8 cellular contexts compared by ENCODE assay signal in genomic region chr17:48596000-48596734, GRCh38. TPM values are rescaled to one million over a fixed set of nuclear protein-coding genes. Genes with fewer than 3 reads are reported as not detected.
DNase-seq lines count a peak whose midpoint lies in the region; ATAC-seq and TF ChIP-seq lines count a peak whose summit lies in the region.

No MANE protein-coding gene starts in this region.

- H3K27ac Mint-ChIP-seq in CD8-positive, alpha-beta T cell = no peak overlapping the region
- H3K27ac Mint-ChIP-seq in nephron = peak overlapping the region in 1 of 3 experiments; percentile 98

- peak overlapping the region; percentile 75 for H3K4me3 Mint-ChIP-seq in CD8-positive, alpha-beta T cell
- H3K4me3 Mint-ChIP-seq in nephron = peak overlapping the region; percentile 94 to 99 (median 98)

- no peaks in the 10 kb centered on the region for H3K9me3 Mint-ChIP-seq in CD8-positive, alpha-beta T cell
- H3K9me3 Mint-ChIP-seq in nephron = no peaks in the 10 kb centered on the region

- BruUV-seq in mammary epithelial cell (replicated peaks; lab: Mats Ljungman, UMichigan) = no TSS peak

- intact Hi-C loops in CD8-positive, alpha-beta T cell (cut with DNase I, micrococcal nuclease) = loop anchor here in 1 of 2 experiments (2.0 kb wide), 2 partner anchors 245 to 333 kb away; no protein-coding TSS in a partner anchor
- intact Hi-C loops in mammary epithelial cell (cut with micrococcal nuclease) (loop anchor here (2.0 kb wide), 3 partner anchors 245 to 381 kb away; no protein-coding TSS in a partner anchor), Right ventricle myocardium inferior (cut with DNase I) (loop anchor here (10.0 kb wide), 1 partner anchor 241 kb away; no protein-coding TSS in a partner anchor)

- no peak for DNase-seq in CD8-positive, alpha-beta T cell
- DNase-seq in mammary epithelial cell (no peak), RKO (ENCODE audit: low spot score) (no peak), Right ventricle myocardium inferior (ENCODE audit: missing footprints) (no peak), NAMALWA (ENCODE audit: low spot score) (no peak)

- in situ Hi-C loops in mammary epithelial cell (cut with MboI; ENCODE audit: low sequenced_read_pairs in 2 of 2) = loop anchor here (10.0 kb wide), 2 partner anchors 381 to 441 kb away; no protein-coding TSS in a partner anchor

- no peak overlapping the region for H3K9ac ChIP-seq in OCI-LY3 (ENCODE audit: low read length)
- H3K9ac ChIP-seq in mammary epithelial cell (ENCODE audit: insufficient read depth, low read length) = no peak overlapping the region

- 17% methylated on average over 32 of the region's 54 CpGs for WGBS in mammary epithelial cell (ENCODE audit: low coverage, missing lambda C conversion rate)

- dilution Hi-C loops in mammary epithelial cell (cut with HindIII; ENCODE audit: low sequenced_read_pairs) = no loop called here

- peaks cover 41% of the 10 kb centered on the region for H3K4me1 ChIP-seq in CD8-positive, alpha-beta T cell (ENCODE audit: insufficient read depth, low read length)
- H3K4me1 ChIP-seq in OCI-LY3 (ENCODE audit: low read length) (peaks cover 17% of the 10 kb centered on the region), mammary epithelial cell (ENCODE audit: insufficient read depth, low read length) (peaks cover 32% of the 10 kb centered on the region)

- TF ChIP-seq CTCF in CD8-positive, alpha-beta T cell (IDR thresholded peaks at IDR 0.05) = no peak
- TF ChIP-seq CTCF in OCI-LY3 (IDR thresholded peaks at IDR 0.05; ENCODE audit: low read depth, low read length) = no peak
- no peak for TF ChIP-seq CTCF in mammary epithelial cell (conservative IDR thresholded peaks at IDR 0.05 in 1 of 2, IDR thresholded peaks at IDR 0.05 in 1 of 2; ENCODE audit: extremely low read depth in 1 of 2, insufficient read depth in 1 of 2, low read depth in 1 of 2, low read length in 2 of 2)
- TF ChIP-seq CTCF in nephron (IDR thresholded peaks at IDR 0.05; ENCODE audit: unreplicated experiment in 3 of 3) = no peak

- no peak overlapping the region for H3K27ac ChIP-seq in CD8-positive, alpha-beta T cell (ENCODE audit: low read depth, low read length)
- no peak overlapping the region for H3K27ac ChIP-seq in OCI-LY3 (ENCODE audit: low read length)
- H3K27ac ChIP-seq in mammary epithelial cell (ENCODE audit: insufficient read depth, low read depth, low read length) = no peak overlapping the region

- H3K4me2 ChIP-seq in OCI-LY3 (ENCODE audit: low read length) = no peak overlapping the region
- H3K4me2 ChIP-seq in mammary epithelial cell (ENCODE audit: insufficient read depth, low read depth, low read length) = peak overlapping the region; percentile 69

- H3K79me2 ChIP-seq in OCI-LY3 (ENCODE audit: low read length) (peaks cover 7% of the 10 kb centered on the region; the same call in 1 of the 2 replicates), mammary epithelial cell (ENCODE audit: insufficient read depth, low read length) (no peaks in the 10 kb centered on the region)

- H3K27me3 Mint-ChIP-seq in CD8-positive, alpha-beta T cell (ENCODE audit: low read depth) = peaks cover 86% of the 10 kb centered on the region
- H3K27me3 Mint-ChIP-seq in nephron (ENCODE audit: low read depth) = peaks cover 95% of the 10 kb centered on the region

- no peak overlapping the region for H3K4me3 ChIP-seq in CD8-positive, alpha-beta T cell (ENCODE audit: low read depth, low read length)
- H3K4me3 ChIP-seq in OCI-LY3 (ENCODE audit: low read length) (peak overlapping the region; percentile 89; the same call in 1 of the 2 replicates), mammary epithelial cell (replicated peaks in 1 of 3; ENCODE audit: insufficient read depth in 1 of 3, low read depth in 2 of 3, low read length in 3 of 3) (peak overlapping the region in 2 of 3 experiments; percentile 22 to 26)

- POLR2A ChIA-PET in CD8-positive, alpha-beta T cell (lab: Charles Lee) = no interaction called here

- no peaks in the 10 kb centered on the region for H3K36me3 Mint-ChIP-seq in CD8-positive, alpha-beta T cell
- H3K36me3 Mint-ChIP-seq in nephron (ENCODE audit: low read depth) = peaks cover 46% of the 10 kb centered on the region

- peaks cover 63% of the 10 kb centered on the region for H3K27me3 ChIP-seq in CD8-positive, alpha-beta T cell (ENCODE audit: insufficient read depth, low read length)
- peaks cover 29% of the 10 kb centered on the region for H3K27me3 ChIP-seq in OCI-LY3 (ENCODE audit: low read depth, low read length)
- peaks cover 25% of the 10 kb centered on the region for H3K27me3 ChIP-seq in mammary epithelial cell (ENCODE audit: insufficient read depth, low read length)

- no peaks in the 10 kb centered on the region for H3K9me3 ChIP-seq in CD8-positive, alpha-beta T cell (ENCODE audit: low read length)
- no peaks in the 10 kb centered on the region for H3K9me3 ChIP-seq in OCI-LY3 (ENCODE audit: insufficient read depth, low read length)
- H3K9me3 ChIP-seq in mammary epithelial cell (replicated peaks; ENCODE audit: insufficient read depth, low read length) = no peaks in the 10 kb centered on the region

- H2AFZ ChIP-seq in OCI-LY3 (ENCODE audit: low read depth, low read length) (no peak overlapping the region), mammary epithelial cell (ENCODE audit: low read depth, low read length) (peak overlapping the region; percentile 83)

- H3K4me1 Mint-ChIP-seq in CD8-positive, alpha-beta T cell (ENCODE audit: low read depth) = peaks cover 43% of the 10 kb centered on the region
- peaks cover 85% of the 10 kb centered on the region for H3K4me1 Mint-ChIP-seq in nephron

- H4K20me1 ChIP-seq in OCI-LY3 (ENCODE audit: insufficient read depth, low read length) (no peaks in the 10 kb centered on the region), mammary epithelial cell (ENCODE audit: insufficient read depth, low read length) (no peaks in the 10 kb centered on the region)

- H3K36me3 ChIP-seq in CD8-positive, alpha-beta T cell (ENCODE audit: insufficient read depth, low read length) = no peaks in the 10 kb centered on the region
- H3K36me3 ChIP-seq in OCI-LY3 (replicated peaks; ENCODE audit: low read depth, low read length) (no peaks in the 10 kb centered on the region), mammary epithelial cell (ENCODE audit: insufficient read depth, low read length) (no peaks in the 10 kb centered on the region)

- CTCF ChIA-PET in CD8-positive, alpha-beta T cell (lab: Charles Lee) = interaction anchor here (0.7 to 6.2 kb wide), 12 partner anchors 8 to 570 kb away, joined by 3 to 65 read pairs (median 6); no protein-coding TSS in a partner anchor
- CTCF ChIA-PET in mammary epithelial cell (lab: Charles Lee; ENCODE audit: low non-redundant PET) = no interaction called here

- ATAC-seq in CD8-positive, alpha-beta T cell = peak; percentile 26
- ATAC-seq in Right ventricle myocardium inferior (no peak), HG03135 (IDR thresholded peaks at IDR 0.05; ENCODE audit: unreplicated experiment) (no peak)

RNA-seq across cellular contexts. Expression of gene HOXB5, which starts 2.6 kb away (rescaled TPM):
- total RNA-seq in CD8-positive, alpha-beta T cell = not detected
- total RNA-seq in mammary epithelial cell (not detected), Right ventricle myocardium inferior (not detected)
- not detected for polyA plus RNA-seq in mammary epithelial cell
- not detected for polyA minus RNA-seq in mammary epithelial cell

RNA-seq across cellular contexts. Expression of gene HOXB3, which starts 6.1 kb away (rescaled TPM):
- total RNA-seq in CD8-positive, alpha-beta T cell = 1 to 10 TPM; 2.3 to 3.2 TPM
- total RNA-seq in mammary epithelial cell (1 to 10 TPM; 1.5 to 5.2 TPM), Right ventricle myocardium inferior (1.2 TPM)
- 2.6 TPM for polyA plus RNA-seq in mammary epithelial cell
- polyA minus RNA-seq in mammary epithelial cell = 0.67 TPM

RNA-seq across cellular contexts. Expression of gene HOXB6, which starts 8.6 kb away (rescaled TPM):
- under 1 TPM in 1 of 2 experiments, not detected in 1; 0.19 TPM for total RNA-seq in CD8-positive, alpha-beta T cell
- total RNA-seq in mammary epithelial cell (under 1 TPM; under 0.01 to 0.59 TPM), Right ventricle myocardium inferior (0.57 TPM)
- 0.49 TPM for polyA plus RNA-seq in mammary epithelial cell
- polyA minus RNA-seq in mammary epithelial cell = not detected

RNA-seq across cellular contexts. Expression of gene HOXB7, which starts 14.7 kb away (rescaled TPM):
- total RNA-seq in CD8-positive, alpha-beta T cell = under 1 TPM in 1 of 2 experiments, not detected in 1; 0.22 TPM
- not detected for total RNA-seq in mammary epithelial cell
- 0.67 TPM for polyA plus RNA-seq in mammary epithelial cell
- not detected for polyA minus RNA-seq in mammary epithelial cell
- total RNA-seq in Right ventricle myocardium inferior = 0.41 TPM

RNA-seq across cellular contexts. Expression of gene HOXB4, which starts 18.0 kb away (rescaled TPM):
- under 1 TPM; 0.57 to 0.64 TPM for total RNA-seq in CD8-positive, alpha-beta T cell
- under 1 TPM; 0.16 to 0.17 TPM for total RNA-seq in mammary epithelial cell
- polyA plus RNA-seq in mammary epithelial cell = 0.01 TPM
- polyA minus RNA-seq in mammary epithelial cell = not detected
- 0.38 TPM for total RNA-seq in Right ventricle myocardium inferior
